1 cellular context compared by ENCODE assay signal in the genomic region with DNA sequence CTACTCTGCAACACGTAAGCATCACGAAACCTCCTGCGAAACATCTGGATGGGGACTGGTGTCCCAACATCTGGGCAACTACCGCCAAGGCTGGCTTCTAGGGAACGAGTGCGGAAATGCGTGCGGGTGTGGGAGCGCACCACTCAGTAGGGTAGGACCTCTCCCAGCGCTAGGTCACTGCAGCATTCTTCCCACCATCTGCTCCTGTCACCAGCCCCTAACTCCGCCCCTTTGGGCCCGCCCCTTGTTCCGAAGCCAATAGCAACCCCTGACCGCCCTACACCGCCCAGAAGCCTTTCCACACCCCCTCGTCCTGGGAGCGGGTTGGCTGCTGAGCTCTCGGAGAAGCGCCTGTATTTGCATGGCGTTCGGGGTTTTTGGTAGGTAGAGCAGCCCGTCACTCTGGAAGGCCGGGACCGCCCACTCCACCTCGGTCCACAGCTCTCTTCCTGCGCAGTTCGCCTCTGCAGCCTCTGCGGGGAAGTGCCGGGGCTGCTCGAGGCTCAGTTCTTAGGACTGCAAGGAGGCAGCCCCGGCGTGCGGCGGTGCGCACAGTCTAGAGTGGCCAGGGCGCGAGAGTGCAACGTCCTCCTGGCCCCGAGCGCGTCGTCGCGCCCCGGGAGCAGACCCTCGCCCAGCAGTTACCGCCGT.
TF ChIP-seq lines count a peak whose summit lies in the region.

Gene HS3ST3B1 (plus strand): TSS at position 454 of the 651 bp plus-strand sequence. CDS start 438 bp downstream, outside the sequence.

TF ChIP-seq in HepG2, 621 proteins besides CTCF, POLR2A, EP300 and RAD21 (continued from another document and continues in another):
- TF ChIP-seq, protein P1, sequence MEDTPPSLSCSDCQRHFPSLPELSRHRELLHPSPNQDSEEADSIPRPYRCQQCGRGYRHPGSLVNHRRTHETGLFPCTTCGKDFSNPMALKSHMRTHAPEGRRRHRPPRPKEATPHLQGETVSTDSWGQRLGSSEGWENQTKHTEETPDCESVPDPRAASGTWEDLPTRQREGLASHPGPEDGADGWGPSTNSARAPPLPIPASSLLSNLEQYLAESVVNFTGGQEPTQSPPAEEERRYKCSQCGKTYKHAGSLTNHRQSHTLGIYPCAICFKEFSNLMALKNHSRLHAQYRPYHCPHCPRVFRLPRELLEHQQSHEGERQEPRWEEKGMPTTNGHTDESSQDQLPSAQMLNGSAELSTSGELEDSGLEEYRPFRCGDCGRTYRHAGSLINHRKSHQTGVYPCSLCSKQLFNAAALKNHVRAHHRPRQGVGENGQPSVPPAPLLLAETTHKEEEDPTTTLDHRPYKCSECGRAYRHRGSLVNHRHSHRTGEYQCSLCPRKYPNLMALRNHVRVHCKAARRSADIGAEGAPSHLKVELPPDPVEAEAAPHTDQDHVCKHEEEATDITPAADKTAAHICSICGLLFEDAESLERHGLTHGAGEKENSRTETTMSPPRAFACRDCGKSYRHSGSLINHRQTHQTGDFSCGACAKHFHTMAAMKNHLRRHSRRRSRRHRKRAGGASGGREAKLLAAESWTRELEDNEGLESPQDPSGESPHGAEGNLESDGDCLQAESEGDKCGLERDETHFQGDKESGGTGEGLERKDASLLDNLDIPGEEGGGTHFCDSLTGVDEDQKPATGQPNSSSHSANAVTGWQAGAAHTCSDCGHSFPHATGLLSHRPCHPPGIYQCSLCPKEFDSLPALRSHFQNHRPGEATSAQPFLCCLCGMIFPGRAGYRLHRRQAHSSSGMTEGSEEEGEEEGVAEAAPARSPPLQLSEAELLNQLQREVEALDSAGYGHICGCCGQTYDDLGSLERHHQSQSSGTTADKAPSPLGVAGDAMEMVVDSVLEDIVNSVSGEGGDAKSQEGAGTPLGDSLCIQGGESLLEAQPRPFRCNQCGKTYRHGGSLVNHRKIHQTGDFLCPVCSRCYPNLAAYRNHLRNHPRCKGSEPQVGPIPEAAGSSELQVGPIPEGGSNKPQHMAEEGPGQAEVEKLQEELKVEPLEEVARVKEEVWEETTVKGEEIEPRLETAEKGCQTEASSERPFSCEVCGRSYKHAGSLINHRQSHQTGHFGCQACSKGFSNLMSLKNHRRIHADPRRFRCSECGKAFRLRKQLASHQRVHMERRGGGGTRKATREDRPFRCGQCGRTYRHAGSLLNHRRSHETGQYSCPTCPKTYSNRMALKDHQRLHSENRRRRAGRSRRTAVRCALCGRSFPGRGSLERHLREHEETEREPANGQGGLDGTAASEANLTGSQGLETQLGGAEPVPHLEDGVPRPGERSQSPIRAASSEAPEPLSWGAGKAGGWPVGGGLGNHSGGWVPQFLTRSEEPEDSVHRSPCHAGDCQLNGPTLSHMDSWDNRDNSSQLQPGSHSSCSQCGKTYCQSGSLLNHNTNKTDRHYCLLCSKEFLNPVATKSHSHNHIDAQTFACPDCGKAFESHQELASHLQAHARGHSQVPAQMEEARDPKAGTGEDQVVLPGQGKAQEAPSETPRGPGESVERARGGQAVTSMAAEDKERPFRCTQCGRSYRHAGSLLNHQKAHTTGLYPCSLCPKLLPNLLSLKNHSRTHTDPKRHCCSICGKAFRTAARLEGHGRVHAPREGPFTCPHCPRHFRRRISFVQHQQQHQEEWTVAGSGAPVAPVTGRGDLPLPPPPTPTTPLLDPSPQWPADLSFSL (CRISPR knock-in tag; IDR thresholded peaks at IDR 0.05) = no peak
- TF ChIP-seq SOX5 (CRISPR knock-in tag; IDR thresholded peaks at IDR 0.05; ENCODE audit: borderline replicate concordance) (peak; percentile 30; the same call in 1 of the 2 replicates), RELA (CRISPR knock-in tag; IDR thresholded peaks at IDR 0.05) (no peak), RFX3 (CRISPR knock-in tag; IDR thresholded peaks at IDR 0.05) (no peak), PTBP1 (IDR thresholded peaks at IDR 0.05; ENCODE audit: low read depth, low read length, poor library complexity, severe bottlenecking) (no peak), IKZF1 (IDR thresholded peaks at IDR 0.05) (no peak), BCL6 (CRISPR knock-in tag; IDR thresholded peaks at IDR 0.05) (peak; percentile 33), NFKBIZ (CRISPR knock-in tag; IDR thresholded peaks at IDR 0.05) (no peak), REL (CRISPR knock-in tag; conservative IDR thresholded peaks at IDR 0.05) (no peak), MIXL1 (CRISPR knock-in tag; IDR thresholded peaks at IDR 0.05) (no peak), RFX1 (IDR thresholded peaks at IDR 0.05) (peak; percentile 44; the same call in 1 of the 2 replicates), MED1 (CRISPR knock-in tag; IDR thresholded peaks at IDR 0.05) (peak; percentile 79), PHB2 (IDR thresholded peaks at IDR 0.05; ENCODE audit: partially characterized antibody) (no peak), ZNF280B (CRISPR knock-in tag; IDR thresholded peaks at IDR 0.05; ENCODE audit: borderline replicate concordance) (no peak; the same call in 1 of the 2 replicates), MLLT10 (CRISPR knock-in tag; IDR thresholded peaks at IDR 0.05) (peak; percentile 99), MZF1 (CRISPR knock-in tag; IDR thresholded peaks at IDR 0.05; ENCODE audit: borderline replicate concordance) (no peak), ZBTB8A (CRISPR knock-in tag; IDR thresholded peaks at IDR 0.05; ENCODE audit: borderline replicate concordance, low read depth) (peak; percentile 51; the same call in 1 of the 2 replicates), ATRX (CRISPR knock-in tag; IDR thresholded peaks at IDR 0.05; ENCODE audit: borderline replicate concordance) (no peak), ZBTB1 (CRISPR knock-in tag; IDR thresholded peaks at IDR 0.05; ENCODE audit: borderline replicate concordance) (no peak), PATZ1 (CRISPR knock-in tag; IDR thresholded peaks at IDR 0.05) (peak; percentile 9; the same call in 1 of the 2 replicates), ZEB1 (IDR thresholded peaks at IDR 0.05; ENCODE audit: insufficient replicate concordance, low read depth) (no peak), HMG20A (CRISPR knock-in tag; IDR thresholded peaks at IDR 0.05; ENCODE audit: borderline replicate concordance) (no peak), XRCC5 (optimal IDR thresholded peaks at IDR 0.05; ENCODE audit: low read length) (no peak), YY1 (IDR thresholded peaks at IDR 0.05; ENCODE audit: insufficient read depth, insufficient replicate concordance, low read depth, low read length) (peak; percentile 22), FOXM1 (CRISPR knock-in tag; IDR thresholded peaks at IDR 0.05) (no peak), ZNF337 (CRISPR knock-in tag; IDR thresholded peaks at IDR 0.05; ENCODE audit: borderline replicate concordance, low read depth) (no peak), SIN3B (IDR thresholded peaks at IDR 0.05; ENCODE audit: low read length) (no peak), TGIF2 (CRISPR knock-in tag; IDR thresholded peaks at IDR 0.05) (peak; percentile 81), NPAS2 (CRISPR knock-in tag; IDR thresholded peaks at IDR 0.05; ENCODE audit: borderline replicate concordance) (no peak), ZNF687 (CRISPR knock-in tag; IDR thresholded peaks at IDR 0.05) (peak; percentile 82), MTF1 (CRISPR knock-in tag; IDR thresholded peaks at IDR 0.05) (no peak), KMT2A (CRISPR knock-in tag; IDR thresholded peaks at IDR 0.05) (peak; percentile 97), ZNF878 (CRISPR knock-in tag; IDR thresholded peaks at IDR 0.05) (no peak), SNRNP70 (IDR thresholded peaks at IDR 0.05; ENCODE audit: low read depth, low read length) (no peak), ZFP41 (CRISPR knock-in tag; IDR thresholded peaks at IDR 0.05; ENCODE audit: borderline replicate concordance) (no peak), THAP7 (CRISPR knock-in tag; IDR thresholded peaks at IDR 0.05) (peak; percentile 26; the same call in 1 of the 2 replicates)
- TF ChIP-seq, protein P2, sequence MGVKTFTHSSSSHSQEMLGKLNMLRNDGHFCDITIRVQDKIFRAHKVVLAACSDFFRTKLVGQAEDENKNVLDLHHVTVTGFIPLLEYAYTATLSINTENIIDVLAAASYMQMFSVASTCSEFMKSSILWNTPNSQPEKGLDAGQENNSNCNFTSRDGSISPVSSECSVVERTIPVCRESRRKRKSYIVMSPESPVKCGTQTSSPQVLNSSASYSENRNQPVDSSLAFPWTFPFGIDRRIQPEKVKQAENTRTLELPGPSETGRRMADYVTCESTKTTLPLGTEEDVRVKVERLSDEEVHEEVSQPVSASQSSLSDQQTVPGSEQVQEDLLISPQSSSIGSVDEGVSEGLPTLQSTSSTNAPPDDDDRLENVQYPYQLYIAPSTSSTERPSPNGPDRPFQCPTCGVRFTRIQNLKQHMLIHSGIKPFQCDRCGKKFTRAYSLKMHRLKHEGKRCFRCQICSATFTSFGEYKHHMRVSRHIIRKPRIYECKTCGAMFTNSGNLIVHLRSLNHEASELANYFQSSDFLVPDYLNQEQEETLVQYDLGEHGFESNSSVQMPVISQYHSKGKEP (CRISPR knock-in tag; IDR thresholded peaks at IDR 0.05) = no peak
- TF ChIP-seq, protein P3, sequence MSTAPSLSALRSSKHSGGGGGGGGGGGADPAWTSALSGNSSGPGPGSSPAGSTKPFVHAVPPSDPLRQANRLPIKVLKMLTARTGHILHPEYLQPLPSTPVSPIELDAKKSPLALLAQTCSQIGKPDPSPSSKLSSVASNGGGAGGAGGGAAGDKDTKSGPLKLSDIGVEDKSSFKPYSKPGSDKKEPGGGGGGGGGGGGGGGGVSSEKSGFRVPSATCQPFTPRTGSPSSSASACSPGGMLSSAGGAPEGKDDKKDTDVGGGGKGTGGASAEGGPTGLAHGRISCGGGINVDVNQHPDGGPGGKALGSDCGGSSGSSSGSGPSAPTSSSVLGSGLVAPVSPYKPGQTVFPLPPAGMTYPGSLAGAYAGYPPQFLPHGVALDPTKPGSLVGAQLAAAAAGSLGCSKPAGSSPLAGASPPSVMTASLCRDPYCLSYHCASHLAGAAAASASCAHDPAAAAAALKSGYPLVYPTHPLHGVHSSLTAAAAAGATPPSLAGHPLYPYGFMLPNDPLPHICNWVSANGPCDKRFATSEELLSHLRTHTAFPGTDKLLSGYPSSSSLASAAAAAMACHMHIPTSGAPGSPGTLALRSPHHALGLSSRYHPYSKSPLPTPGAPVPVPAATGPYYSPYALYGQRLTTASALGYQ (CRISPR knock-in tag; IDR thresholded peaks at IDR 0.05) = peak; percentile 79
